In the genomic region with DNA sequence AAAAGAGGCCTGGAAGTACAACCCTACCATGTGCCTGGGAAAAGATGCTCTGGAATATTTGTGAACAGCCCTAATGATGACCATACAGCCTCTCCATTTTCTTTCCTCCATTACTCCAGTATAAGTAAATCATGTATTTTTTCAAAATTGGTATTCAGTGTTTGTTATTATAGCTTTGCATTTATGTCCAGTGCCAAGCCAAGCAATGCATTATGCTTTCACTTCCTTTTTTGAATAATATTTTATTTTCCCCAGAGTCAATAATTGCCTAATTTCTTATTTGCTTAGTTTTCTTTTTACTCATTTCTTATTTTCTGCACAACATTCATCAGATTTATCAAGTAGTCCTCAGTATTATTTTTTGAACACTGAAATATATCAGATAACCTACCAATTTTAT, we compare ENCODE assay signal across 21 cellular contexts. TPM values are rescaled to one million over a fixed set of nuclear protein-coding genes. Genes with fewer than 3 reads are reported as not detected.
A peak's percentile ranks its signal among the peaks of the same experiment; 100 is the strongest.
DNase-seq lines count a peak whose midpoint lies in the region; ATAC-seq and TF ChIP-seq lines count a peak whose summit lies in the region.
"Had no signal": no experiment of that assay in that cellular context is flagged by ENCODE, and none has a peak within 500 bp of the region (broad histone marks: within the 10 kb centered on the region; RNA-seq: fewer than 3 reads in every experiment).

No MANE protein-coding gene starts in this region.

- no peak overlapping the region for H3K4me3 Mint-ChIP-seq in Calu3 (ENCODE audit: low read depth, unreplicated experiment)
- H3K4me3 Mint-ChIP-seq: activated CD4-positive, alpha-beta T cell treated with anti-CD3 and anti-CD28 coated beads for 36 hours; immature natural killer cell; stimulated activated memory B cell treated with anti-CD40 and anti-IgM and Interleukin-4, amounts not matched to agents 10 μg/mL and 1 μg/mL and 100 μg/mL, for 72 hours had no signal

- H3K79me2 ChIP-seq in PC-3 (ENCODE audit: low read length) = no peaks in the 10 kb centered on the region

- H3K9ac ChIP-seq in PC-3 (ENCODE audit: low read length) = no peak overlapping the region
- H3K9ac ChIP-seq: BLaER1 treated with 17β-estradiol and CSF1 and Interleukin-3, amounts not matched to agents 10 nM and 100 nM had no signal

- CTCF ChIA-PET in Calu3 (lab: Charles Lee) = no interaction called here
- CTCF ChIA-PET in PC-3 (lab: Charles Lee) = no interaction called here

- H3K27ac ChIP-seq in spleen (no peak overlapping the region), PC-3 (ENCODE audit: low read length) (no peak overlapping the region), right atrium auricular region (no peak overlapping the region)
- H3K27ac ChIP-seq: A549; BLaER1 treated with 17β-estradiol and CSF1 and Interleukin-3, amounts not matched to agents 10 nM and 100 nM; colonic mucosa; thyroid gland had no signal

- H4K20me1 ChIP-seq in PC-3 (ENCODE audit: low read length) = no peaks in the 10 kb centered on the region
- H4K20me1 ChIP-seq: BLaER1 treated with 17β-estradiol and CSF1 and Interleukin-3, amounts not matched to agents 10 nM and 100 nM had no signal

- no peaks in the 10 kb centered on the region for H3F3A ChIP-seq in PC-3 (ENCODE audit: low read length, unreplicated experiment)

- H3K27me3 ChIP-seq in spleen (replicated peaks in 1 of 7) (no peaks in the 10 kb centered on the region), PC-3 (ENCODE audit: low read length) (no peaks in the 10 kb centered on the region), right atrium auricular region (no peaks in the 10 kb centered on the region)
- H3K27me3 ChIP-seq: BLaER1 treated with 17β-estradiol and CSF1 and Interleukin-3, amounts not matched to agents 10 nM and 100 nM; colonic mucosa; thyroid gland had no signal

- H3K9me3 ChIP-seq in spleen = no peaks in the 10 kb centered on the region
- H3K9me3 ChIP-seq in PC-3 (ENCODE audit: low read length) = no peaks in the 10 kb centered on the region
- no peaks in the 10 kb centered on the region for H3K9me3 ChIP-seq in right atrium auricular region
- H3K9me3 ChIP-seq: A549; BLaER1 treated with 17β-estradiol and CSF1 and Interleukin-3, amounts not matched to agents 10 nM and 100 nM; colonic mucosa; thyroid gland had no signal

- ATAC-seq in GM18517 (IDR thresholded peaks at IDR 0.05; ENCODE audit: unreplicated experiment) = peak; percentile 84
- peak; percentile 64 for ATAC-seq in GM19463 (IDR thresholded peaks at IDR 0.05; ENCODE audit: unreplicated experiment)
- ATAC-seq in HG02981 (IDR thresholded peaks at IDR 0.05; ENCODE audit: unreplicated experiment) = peak; percentile 77
- ATAC-seq in HG03571 (IDR thresholded peaks at IDR 0.05; ENCODE audit: unreplicated experiment) = peak; percentile 69
- ATAC-seq in PC-3 = no peak
- ATAC-seq: A549; activated CD4-positive, alpha-beta T cell treated with anti-CD3 and anti-CD28 coated beads for 36 hours; K562; stimulated activated memory B cell treated with anti-CD40 and anti-IgM and Interleukin-4, amounts not matched to agents 10 μg/mL and 1 μg/mL and 100 μg/mL, for 72 hours had no signal

- H2AFZ ChIP-seq in PC-3 (ENCODE audit: low read length) = no peak overlapping the region

- H3K27ac Mint-ChIP-seq in Calu3 (ENCODE audit: unreplicated experiment) = no peak overlapping the region
- H3K27ac Mint-ChIP-seq: activated CD4-positive, alpha-beta T cell treated with anti-CD3 and anti-CD28 coated beads for 36 hours; immature natural killer cell; stimulated activated memory B cell treated with anti-CD40 and anti-IgM and Interleukin-4, amounts not matched to agents 10 μg/mL and 1 μg/mL and 100 μg/mL, for 72 hours had no signal

- intact Hi-C loops in Calu3 (cut with micrococcal nuclease; ENCODE audit: unreplicated experiment) (no loop called here), spleen (cut with DNase I; ENCODE audit: low total_unique reads) (no loop called here), PC-3 (cut with micrococcal nuclease) (no loop called here)

- TF ChIP-seq CTCF in Calu3 (IDR thresholded peaks at IDR 0.05; ENCODE audit: unreplicated experiment) (no peak), spleen (IDR thresholded peaks at IDR 0.05 in 8 of 11, conservative IDR thresholded peaks at IDR 0.05 in 3 of 11) (no peak), PC-3 (conservative IDR thresholded peaks at IDR 0.05; ENCODE audit: low read depth, low read length) (no peak), right atrium auricular region (IDR thresholded peaks at IDR 0.05) (no peak)

- H3K4me3 ChIP-seq in spleen (no peak overlapping the region), PC-3 (ENCODE audit: low read length) (no peak overlapping the region), right atrium auricular region (no peak overlapping the region)
- H3K4me3 ChIP-seq: A549; BLaER1 treated with 17β-estradiol and CSF1 and Interleukin-3, amounts not matched to agents 10 nM and 100 nM; colonic mucosa; K562; thyroid gland had no signal

- H3K36me3 Mint-ChIP-seq in Calu3 (ENCODE audit: insufficient read depth, unreplicated experiment) = no peaks in the 10 kb centered on the region

- H3K4me1 Mint-ChIP-seq in Calu3 (ENCODE audit: low read depth, unreplicated experiment) = no peaks in the 10 kb centered on the region
- H3K4me1 Mint-ChIP-seq: activated CD4-positive, alpha-beta T cell treated with anti-CD3 and anti-CD28 coated beads for 36 hours had no signal

- no peaks in the 10 kb centered on the region for H3K4me1 ChIP-seq in spleen
- H3K4me1 ChIP-seq in PC-3 (ENCODE audit: insufficient read depth, low read length) = no peaks in the 10 kb centered on the region
- peaks cover 0 to 3% of the 10 kb centered on the region in 2 donors for H3K4me1 ChIP-seq in right atrium auricular region
- H3K4me1 ChIP-seq: A549, colonic mucosa, thyroid gland had no signal

- BruUV-seq in Calu3 (replicated peaks; lab: Mats Ljungman, UMichigan) = no TSS peak
- BruUV-seq in PC-3 (replicated peaks; lab: Mats Ljungman, UMichigan) = no TSS peak

- no peaks in the 10 kb centered on the region for H3K9me3 Mint-ChIP-seq in Calu3 (ENCODE audit: low read depth, unreplicated experiment)
- H3K9me3 Mint-ChIP-seq: immature natural killer cell; stimulated activated memory B cell treated with anti-CD40 and anti-IgM and Interleukin-4, amounts not matched to agents 10 μg/mL and 1 μg/mL and 100 μg/mL, for 72 hours had no signal

- no peaks in the 10 kb centered on the region for H3K27me3 Mint-ChIP-seq in Calu3 (ENCODE audit: unreplicated experiment)
- H3K27me3 Mint-ChIP-seq: activated CD4-positive, alpha-beta T cell treated with anti-CD3 and anti-CD28 coated beads for 36 hours; stimulated activated memory B cell treated with anti-CD40 and anti-IgM and Interleukin-4, amounts not matched to agents 10 μg/mL and 1 μg/mL and 100 μg/mL, for 72 hours had no signal

- DNase-seq in Calu3 (no peak), spleen (no peak), PC-3 (no peak), right atrium auricular region (ENCODE audit: low spot score) (no peak)
- DNase-seq: activated CD4-positive, alpha-beta T cell treated with anti-CD3 and anti-CD28 coated beads for 36 hours; activated gamma-delta T cell treated with Interleukin-2 at 50 U/mL for 16 hours; colonic mucosa; head of caudate nucleus; immature natural killer cell; NCI-H2029 treated with DMSO at 0.1 percent for 48 hours; NCI-H510A treated with DMSO at 0.1 percent for 48 hours; thyroid gland had no signal

- no peak for TF ChIP-seq POLR2A in spleen (IDR thresholded peaks at IDR 0.05)

- H3K9me2 ChIP-seq in PC-3 (replicated peaks; ENCODE audit: low read length) = no peaks in the 10 kb centered on the region

- no peak overlapping the region for H3K4me2 ChIP-seq in PC-3 (ENCODE audit: low read length)
- H3K4me2 ChIP-seq: A549 had no signal

- POLR2A ChIA-PET in PC-3 (lab: Charles Lee; ENCODE audit: unreplicated experiment) = no interaction called here

- H3K36me3 ChIP-seq in spleen = no peaks in the 10 kb centered on the region
- H3K36me3 ChIP-seq in PC-3 (ENCODE audit: low read depth, low read length) = no peaks in the 10 kb centered on the region
- no peaks in the 10 kb centered on the region for H3K36me3 ChIP-seq in right atrium auricular region
- H3K36me3 ChIP-seq: BLaER1 treated with 17β-estradiol and CSF1 and Interleukin-3, amounts not matched to agents 10 nM and 100 nM; colonic mucosa had no signal

RNA-seq across cellular contexts. Expression of a gene that starts 49.3 kb away (rescaled TPM):
- total RNA-seq in Calu3 (2022) (41.2 and 47.3 TPM in 2 replicates), spleen (10 to 100 TPM; 14.9 to 44.8 (median 32.9) TPM), PC-3 (2014; rRNA removed) (35.7 and 49.8 TPM in 2 replicates), right atrium auricular region (10 to 100 TPM; 15.4 to 22.2 TPM)
- 10 to 100 TPM; 23.8 to 55.3 (median 39.4) TPM for polyA plus RNA-seq in spleen

RNA-seq across cellular contexts. Expression of a gene that starts 58.2 kb away (rescaled TPM):
- not detected in 2 replicates for total RNA-seq in Calu3 (2022)
- not detected for total RNA-seq in spleen
- polyA plus RNA-seq in spleen = not detected
- not detected in 2 replicates for total RNA-seq in PC-3 (2014; rRNA removed)
- not detected for total RNA-seq in right atrium auricular region
- total RNA-seq: activated CD4-positive, alpha-beta T cell treated with anti-CD3 and anti-CD28 coated beads for 36 hours; colonic mucosa; lower leg skin; thyroid gland had no signal
- polyA plus RNA-seq: A549, immature natural killer cell had no signal
